In genomic region chr12:116958402-116959197, GRCh38 we compare ENCODE assay signal across 20 cellular contexts. TPM values are rescaled to one million over a fixed set of nuclear protein-coding genes. Genes with fewer than 3 reads are reported as not detected.
DNase-seq lines count a peak whose midpoint lies in the region; ATAC-seq and TF ChIP-seq lines count a peak whose summit lies in the region.
"Had no signal": no experiment of that assay in that cellular context is flagged by ENCODE, and none has a peak within 500 bp of the region (broad histone marks: within the 10 kb centered on the region; RNA-seq: fewer than 3 reads in every experiment).

No MANE protein-coding gene starts in this region.

- 82 to 91% methylated on average over 6 of the region's 6 CpGs for WGBS in upper lobe of left lung, 2 donors

- TF ChIP-seq CTCF in choroid plexus epithelial cell (conservative IDR thresholded peaks at IDR 0.05; ENCODE audit: low read depth, low read length) (no peak), upper lobe of left lung (IDR thresholded peaks at IDR 0.05) (no peak)
- no peak for TF ChIP-seq CTCF in CD4-positive, alpha-beta T cell (IDR thresholded peaks at IDR 0.05)

- TF ChIP-seq POLR2A in upper lobe of left lung (IDR thresholded peaks at IDR 0.05), result no peak

- intact Hi-C loops in CD4-positive, alpha-beta T cell (cut with DNase I, micrococcal nuclease), result loop anchor here in 1 of 2 experiments (5.0 kb wide), 1 partner anchor 201 kb away; no protein-coding TSS in a partner anchor

- H3K27ac Mint-ChIP-seq in CD4-positive, alpha-beta T cell, result no peak overlapping the region

- no peak overlapping the region for H3K27ac ChIP-seq in CD4-positive, alpha-beta T cell (ENCODE audit: low read depth, low read length)
- no peak overlapping the region for H3K27ac ChIP-seq in upper lobe of left lung
- H3K27ac ChIP-seq: body of pancreas, C4-2B, esophagus muscularis mucosa, left lung had no signal

- ATAC-seq in GM21515 (IDR thresholded peaks at IDR 0.05; ENCODE audit: unreplicated experiment) (no peak), upper lobe of left lung (ENCODE audit: low FRiP score in 2 of 2) (no peak)
- no peak for ATAC-seq in CD4-positive, alpha-beta T cell (ENCODE audit: poor library complexity)
- ATAC-seq: body of pancreas, K562, left lung had no signal

- H3K4me1 Mint-ChIP-seq in CD4-positive, alpha-beta T cell (ENCODE audit: low read depth), result peaks cover 19% of the 10 kb centered on the region

- H3K9me3 Mint-ChIP-seq in CD4-positive, alpha-beta T cell, result no peaks in the 10 kb centered on the region

- no peaks in the 10 kb centered on the region for H3K9me3 ChIP-seq in CD4-positive, alpha-beta T cell (ENCODE audit: control insufficient read depth, low read length)
- no peaks in the 10 kb centered on the region for H3K9me3 ChIP-seq in upper lobe of left lung
- H3K9me3 ChIP-seq: body of pancreas, esophagus muscularis mucosa, HAP-1, left lung had no signal

- H3K4me1 ChIP-seq in upper lobe of left lung, result peaks cover 8 to 25% (median 12%) of the 10 kb centered on the region in 4 donors
- H3K4me1 ChIP-seq: HAP-1, left lung had no signal

- no peak for TF ChIP-seq EP300 in upper lobe of left lung (IDR thresholded peaks at IDR 0.05)

- no peaks in the 10 kb centered on the region for H3K27me3 ChIP-seq in CD4-positive, alpha-beta T cell (ENCODE audit: control insufficient read depth, insufficient read depth, low read length)
- no peaks in the 10 kb centered on the region for H3K27me3 ChIP-seq in upper lobe of left lung
- H3K27me3 ChIP-seq: body of pancreas, esophagus muscularis mucosa, left lung had no signal

- H3K27me3 Mint-ChIP-seq in CD4-positive, alpha-beta T cell, result no peaks in the 10 kb centered on the region

- CTCF ChIA-PET in CD4-positive, alpha-beta T cell (lab: Charles Lee), result interaction anchor here (1.0 kb wide), 1 partner anchor 40 kb away, joined by 3 read pairs; no protein-coding TSS in a partner anchor

- no peaks in the 10 kb centered on the region for H3K36me3 ChIP-seq in upper lobe of left lung
- H3K36me3 ChIP-seq: esophagus muscularis mucosa, left lung had no signal

- POLR2A ChIA-PET in CD4-positive, alpha-beta T cell (lab: Charles Lee), result no interaction called here

- DNase-seq in NCI-H1092 treated with DMSO at 0.1 percent for 48 hours (lab: John Stamatoyannopoulos, UW), result peak; percentile 3
- DNase-seq in NCI-H1092 (lab: John Stamatoyannopoulos, UW), result no peak
- peak; percentile 26 for DNase-seq in stimulated activated CD4-positive, alpha-beta T cell treated with anti-CD3 and anti-CD28 coated beads, Interleukin-1b, Interleukin-23, amount 100 ng/mL, for 48 hours
- DNase-seq in stimulated activated CD4-positive, alpha-beta T cell treated with anti-CD3 and anti-CD28 coated beads, Interleukin-2, amount 100 ng/mL, for 48 hours, result no peak
- peak; percentile 28 for DNase-seq in choroid plexus epithelial cell (ENCODE audit: low read depth)
- no peak for DNase-seq in CD4-positive, alpha-beta T cell
- DNase-seq in upper lobe of left lung, result no peak
- DNase-seq: 8988T; activated CD4-positive, CD25-positive, alpha-beta regulatory T cell treated with anti-CD3 and anti-CD28 coated beads, Interleukin-2, amount 50 U/mL, for 72 hours; activated effector memory CD4-positive, alpha-beta T cell treated with Interleukin-2 at 50 U/mL for 16 hours; body of pancreas; EL; left lung; NCI-H1694; RPMI8226 had no signal

- H3K36me3 Mint-ChIP-seq in CD4-positive, alpha-beta T cell (ENCODE audit: low read depth), result peaks cover 15% of the 10 kb centered on the region

- no peak overlapping the region for H3K4me3 Mint-ChIP-seq in CD4-positive, alpha-beta T cell

- H3K4me3 ChIP-seq in choroid plexus epithelial cell (ENCODE audit: low read depth, low read length) (no peak overlapping the region), upper lobe of left lung (no peak overlapping the region)
- H3K4me3 ChIP-seq: body of pancreas, esophagus muscularis mucosa, HAP-1, K562, left lung had no signal

RNA-seq across cellular contexts. Expression of gene FBXW8, which starts 47.9 kb away (rescaled TPM):
- total RNA-seq in CD4-positive, alpha-beta T cell, result 1 to 10 TPM; 6.6 to 7.3 TPM
- total RNA-seq in upper lobe of left lung, result 10 to 100 TPM; 14.7 to 52.4 (median 18.6) TPM

Comparison
In these comparisons a context has a peak if more than half of its experiments do, and no peak if none do; other contexts are left out.
1. DNase-seq: peak in NCI-H1092 treated with DMSO at 0.1 percent for 48 hours (single experiment), stimulated activated CD4-positive, alpha-beta T cell treated with anti-CD3 and anti-CD28 coated beads, Interleukin-1b, Interleukin-23, amount 100 ng/mL, for 48 hours (single experiment) and choroid plexus epithelial cell (single experiment); none in NCI-H1092 (single experiment), stimulated activated CD4-positive, alpha-beta T cell treated with anti-CD3 and anti-CD28 coated beads, Interleukin-2, amount 100 ng/mL, for 48 hours (0 of 2), CD4-positive, alpha-beta T cell (0 of 10) and upper lobe of left lung (0 of 2).